ENCODE assay signal across 8 cellular contexts in the genomic region with DNA sequence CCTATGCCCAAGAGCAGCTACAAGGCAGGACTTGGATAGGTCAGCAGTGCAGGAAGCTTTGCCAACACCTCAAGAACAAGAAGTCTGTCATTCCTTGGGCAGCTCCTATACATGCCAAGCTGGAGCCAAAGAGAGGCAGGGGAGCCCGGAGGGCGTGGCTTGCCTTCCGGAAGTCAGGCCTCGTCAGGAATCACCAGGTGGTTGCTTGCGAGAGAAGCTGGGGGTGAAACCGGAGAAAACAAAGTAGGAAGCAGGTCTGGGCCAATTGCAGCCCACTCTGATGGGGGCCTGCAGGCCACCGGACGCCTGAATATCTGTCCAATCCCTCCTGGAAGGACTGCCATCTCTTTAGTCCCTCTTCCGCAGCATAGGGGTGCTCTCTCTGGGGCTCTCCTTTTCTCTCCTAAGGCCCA. TPM values are rescaled to one million over a fixed set of nuclear protein-coding genes. Genes with fewer than 3 reads are reported as not detected.
DNase-seq lines count a peak whose midpoint lies in the region; ATAC-seq and TF ChIP-seq lines count a peak whose summit lies in the region.

No MANE protein-coding gene starts in this region.

- H3K4me1 ChIP-seq in Caco-2 (0 out of 2 replicates have a peak, but pooled peaks cover 7% of the 10 kb centered on the region), Loucy (ENCODE audit: insufficient read depth, low read length, poor library complexity, severe bottlenecking) (peaks cover 18% of the 10 kb centered on the region), foreskin keratinocyte (peaks cover 17% of the 10 kb centered on the region)

- peak; percentile 0; the same call in 1 of the 2 replicates for ATAC-seq in WTC11
- ATAC-seq in foreskin keratinocyte = no peak
- no peak for ATAC-seq in GM21737 (IDR thresholded peaks at IDR 0.05; ENCODE audit: unreplicated experiment)

- peak overlapping the region; percentile 47 for H3K27ac ChIP-seq in foreskin keratinocyte

- H2AFZ ChIP-seq in Loucy (ENCODE audit: low read length) = peak overlapping the region; percentile 93

- CTCF ChIA-PET in Caco-2 (lab: Charles Lee) = interaction anchor here (0.6 to 1.6 kb wide), 9 partner anchors 19 to 426 kb away, joined by 3 to 20 read pairs (median 7); partner anchors contain the start of genes IFI6 and STX12
- CTCF ChIA-PET in WTC11 (lab: Charles Lee) = interaction anchor here (0.5 to 5.1 kb wide), 41 partner anchors 12 to 936 kb away, joined by 3 to 83 read pairs (median 4); partner anchors contain the start of genes IFI6, PPP1R8 and STX12

- peak overlapping the region; percentile 45 for H3K9ac ChIP-seq in Loucy (ENCODE audit: low read depth, low read length, poor library complexity, severe bottlenecking)

- H3K9me3 ChIP-seq in Caco-2 (no peaks in the 10 kb centered on the region), Loucy (ENCODE audit: insufficient read depth, low read depth, low read length) (no peaks in the 10 kb centered on the region)

- H3K36me3 ChIP-seq in Caco-2 (ENCODE audit: control insufficient read depth, insufficient read depth, low read length) = no peaks in the 10 kb centered on the region
- H3K36me3 ChIP-seq in Loucy (ENCODE audit: insufficient read depth, low read length) = no peaks in the 10 kb centered on the region

- no peaks in the 10 kb centered on the region for H3F3A ChIP-seq in Loucy (ENCODE audit: low read depth)

- H3K79me2 ChIP-seq in Loucy (ENCODE audit: insufficient read depth, low read length) = peaks cover 9% of the 10 kb centered on the region

- H4K20me1 ChIP-seq in Loucy (ENCODE audit: insufficient read depth, low read length, poor library complexity, severe bottlenecking) = no peaks in the 10 kb centered on the region

- H3K36me3 Mint-ChIP-seq in Caco-2 (ENCODE audit: insufficient read depth, unreplicated experiment) (peaks cover 7% of the 10 kb centered on the region), WTC11 (peaks cover 3% of the 10 kb centered on the region; the same call in 1 of the 2 replicates), progenitor cell of endocrine pancreas (ENCODE audit: insufficient read depth) (peaks cover 6% of the 10 kb centered on the region)

- TF ChIP-seq CTCF in Caco-2 (IDR thresholded peaks at IDR 0.05; ENCODE audit: insufficient read depth in 1 of 2, low read depth in 1 of 2, low read length in 1 of 2, severe bottlenecking in 1 of 2, unreplicated experiment in 1 of 2) = no peak
- no peak for TF ChIP-seq CTCF in Loucy (conservative IDR thresholded peaks at IDR 0.05; ENCODE audit: low read length)
- no peak for TF ChIP-seq CTCF in WTC11 (IDR thresholded peaks at IDR 0.05)
- TF ChIP-seq CTCF in foreskin keratinocyte (conservative IDR thresholded peaks at IDR 0.05) = no peak
- TF ChIP-seq CTCF in progenitor cell of endocrine pancreas (IDR thresholded peaks at IDR 0.05; ENCODE audit: unreplicated experiment) = no peak

- H3K27ac Mint-ChIP-seq in Caco-2 (ENCODE audit: unreplicated experiment) = peak overlapping the region; percentile 99
- peak overlapping the region; percentile 90 for H3K27ac Mint-ChIP-seq in WTC11
- peak overlapping the region; percentile 95 for H3K27ac Mint-ChIP-seq in progenitor cell of endocrine pancreas

- H3K4me3 ChIP-seq in Caco-2 (ENCODE audit: low read depth, low read length) (peak overlapping the region; percentile 45), Loucy (ENCODE audit: low read length, poor library complexity, severe bottlenecking) (peak overlapping the region; percentile 61)

- H3K4me3 Mint-ChIP-seq in Caco-2 (ENCODE audit: unreplicated experiment) (peak overlapping the region; percentile 88), WTC11 (peak overlapping the region; percentile 63), progenitor cell of endocrine pancreas (ENCODE audit: low read depth) (peak overlapping the region; percentile 73)

- no peaks in the 10 kb centered on the region for H3K9me2 ChIP-seq in Loucy (replicated peaks; ENCODE audit: low read depth, low read length)

- no peaks in the 10 kb centered on the region for H3K27me3 ChIP-seq in Caco-2 (replicated peaks; ENCODE audit: control insufficient read depth, insufficient read depth, low read length)
- no peaks in the 10 kb centered on the region for H3K27me3 ChIP-seq in Loucy (ENCODE audit: insufficient read depth, low read length, poor library complexity, severe bottlenecking)
- no peaks in the 10 kb centered on the region for H3K27me3 ChIP-seq in foreskin keratinocyte

- BruUV-seq in Caco-2 (replicated peaks; lab: Mats Ljungman, UMichigan) = TSS peak; percentile 87

- H3K27me3 Mint-ChIP-seq in Caco-2 (ENCODE audit: insufficient read depth, unreplicated experiment) = no peaks in the 10 kb centered on the region
- peaks cover 11% of the 10 kb centered on the region for H3K27me3 Mint-ChIP-seq in WTC11 (ENCODE audit: low read depth)
- no peaks in the 10 kb centered on the region for H3K27me3 Mint-ChIP-seq in progenitor cell of endocrine pancreas

- peak overlapping the region; percentile 72 for H3K4me2 ChIP-seq in Loucy (ENCODE audit: low read depth, low read length, poor library complexity, severe bottlenecking)

- H3K9me3 Mint-ChIP-seq in Caco-2 (ENCODE audit: unreplicated experiment) (no peaks in the 10 kb centered on the region), WTC11 (no peaks in the 10 kb centered on the region), progenitor cell of endocrine pancreas (ENCODE audit: low read depth) (peaks cover 3% of the 10 kb centered on the region)

- DNase-seq in Caco-2 (peak; percentile 63 to 66), WTC11 (ENCODE audit: low spot score) (peak; percentile 58), foreskin keratinocyte (peak in 1 of 2 donors; percentile 29), progenitor cell of endocrine pancreas (ENCODE audit: low spot score, unreplicated experiment) (no peak), SW 1271 (lab: John Stamatoyannopoulos, UW) (no peak), NCI-H1694 (lab: John Stamatoyannopoulos, UW) (no peak)

- H3K4me1 Mint-ChIP-seq in Caco-2 (ENCODE audit: low read depth, unreplicated experiment) (no peaks in the 10 kb centered on the region), WTC11 (peaks cover 8% of the 10 kb centered on the region), progenitor cell of endocrine pancreas (ENCODE audit: low read depth) (no peaks in the 10 kb centered on the region)

- intact Hi-C loops in Caco-2 (cut with micrococcal nuclease; ENCODE audit: unreplicated experiment) = loop anchor here (1.0 kb wide), 2 partner anchors 48 to 53 kb away; partner anchors contain the start of genes IFI6 and STX12

- POLR2A ChIA-PET in Caco-2 (lab: Charles Lee) = interaction anchor here (0.6 to 2.0 kb wide), 8 partner anchors 48 to 781 kb away, joined by 3 to 20 read pairs (median 6); partner anchors contain the start of genes IFI6, PPP1R8, RCC1 and STX12
- POLR2A ChIA-PET in WTC11 (lab: Charles Lee) = interaction anchor here (0.9 to 2.2 kb wide), 9 partner anchors 8 to 364 kb away, joined by 3 to 20 read pairs (median 4); partner anchors contain the start of genes AHDC1, EYA3, IFI6 and PPP1R8

TF ChIP-seq in WTC11, 78 proteins besides CTCF, POLR2A, EP300 and RAD21:
- no peak for TF ChIP-seq ZNF138 (CRISPR knock-in tag; conservative IDR thresholded peaks at IDR 0.05)
- TF ChIP-seq ZNF281 (CRISPR knock-in tag; IDR thresholded peaks at IDR 0.05) = no peak
- TF ChIP-seq, protein P1, sequence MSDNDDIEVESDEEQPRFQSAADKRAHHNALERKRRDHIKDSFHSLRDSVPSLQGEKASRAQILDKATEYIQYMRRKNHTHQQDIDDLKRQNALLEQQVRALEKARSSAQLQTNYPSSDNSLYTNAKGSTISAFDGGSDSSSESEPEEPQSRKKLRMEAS (CRISPR knock-in tag; IDR thresholded peaks at IDR 0.05) = no peak
- TF ChIP-seq TP53 (CRISPR knock-in tag; IDR thresholded peaks at IDR 0.05) = no peak
- no peak for TF ChIP-seq CBFB (CRISPR knock-in tag; IDR thresholded peaks at IDR 0.05; ENCODE audit: low read depth)
- TF ChIP-seq OVOL2 (CRISPR knock-in tag; IDR thresholded peaks at IDR 0.05; ENCODE audit: borderline replicate concordance) = no peak
- no peak for TF ChIP-seq CREB1 (CRISPR knock-in tag; IDR thresholded peaks at IDR 0.05)
- 0 out of 2 replicates have a peak, but pooled peaks have one; percentile 13 for TF ChIP-seq SMAD3 (CRISPR knock-in tag; IDR thresholded peaks at IDR 0.05; ENCODE audit: borderline replicate concordance)

RNA-seq across cellular contexts. Expression of gene FAM76A, which starts 0.8 kb away (rescaled TPM):
- total RNA-seq in Caco-2 (2022) (9.4 and 9.8 TPM in 2 replicates), WTC11 (2021) (12.5 to 14.5 TPM (median 12.8 TPM) in 3 replicates), foreskin keratinocyte (12.2 and 12.9 TPM in 2 replicates), progenitor cell of endocrine pancreas (14.7 and 15.2 TPM in 2 replicates)
- 4.4 and 5.6 TPM in 2 replicates for polyA plus RNA-seq in foreskin keratinocyte

RNA-seq across cellular contexts. Expression of gene STX12, which starts 48.1 kb away (rescaled TPM):
- total RNA-seq in Caco-2 (2022) (19.6 and 21.5 TPM in 2 replicates), WTC11 (2021) (10.1 to 10.8 TPM (median 10.3 TPM) in 3 replicates), foreskin keratinocyte (21.0 and 22.5 TPM in 2 replicates), progenitor cell of endocrine pancreas (24.3 and 26.1 TPM in 2 replicates)
- 10.2 and 11.6 TPM in 2 replicates for polyA plus RNA-seq in foreskin keratinocyte

RNA-seq across cellular contexts. Expression of gene IFI6, which starts 53.0 kb away (rescaled TPM):
- total RNA-seq in Caco-2 (2022) (39.0 and 44.5 TPM in 2 replicates), WTC11 (2021) (4.5 to 9.4 TPM (median 6.4 TPM) in 3 replicates), foreskin keratinocyte (797 and 1,066 TPM in 2 replicates), progenitor cell of endocrine pancreas (4.4 and 5.7 TPM in 2 replicates)
- 1,018 and 1,394 TPM in 2 replicates for polyA plus RNA-seq in foreskin keratinocyte

Comparison
In these comparisons a context has a peak if more than half of its experiments do, and no peak if none do; other contexts are left out.
1. DNase-seq: peak in Caco-2 (2 of 2) and WTC11 (single experiment); none in progenitor cell of endocrine pancreas (single experiment), SW 1271 (0 of 2) and NCI-H1694 (single experiment).
2. RNA of gene IFI6, which starts 53.0 kb away (total RNA-seq): 797 to 1,066 TPM in foreskin keratinocyte; 39.0 to 44.5 TPM in Caco-2, 4.5 to 9.4 TPM in WTC11 and 4.4 to 5.7 TPM in progenitor cell of endocrine pancreas; every median in the first group is over 10 times any median in the second.
3. Peak in every context shown above with its lines, with median percentiles within 50 percentile points of each other: H3K27ac Mint-ChIP-seq and H3K4me3 Mint-ChIP-seq.